In genomic region chr2:211620986-211621385, GRCh38 we compare ENCODE assay signal across 19 cellular contexts.
A peak's percentile ranks its signal among the peaks of the same experiment; 100 is the strongest.
DNase-seq lines count a peak whose midpoint lies in the region; ATAC-seq, FAIRE-seq and TF ChIP-seq lines count a peak whose summit lies in the region.
"Had no signal": no experiment of that assay in that cellular context is flagged by ENCODE, and none has a peak within 500 bp of the region (broad histone marks: within the 10 kb centered on the region; RNA-seq: fewer than 3 reads in every experiment).

No MANE protein-coding gene starts in this region.

- H3K27me3 Mint-ChIP-seq in WTC11 (ENCODE audit: low read depth), result no peaks in the 10 kb centered on the region
- H3K27me3 Mint-ChIP-seq: B cell; CD4-positive, alpha-beta T cell had no signal

- H3K27ac Mint-ChIP-seq in WTC11, result no peak overlapping the region
- H3K27ac Mint-ChIP-seq: B cell; CD4-positive, alpha-beta T cell; CD8-positive, alpha-beta T cell had no signal

- FAIRE-seq in frontal cortex (lab: Jason Lieb, UNC), result peak; percentile 51
- FAIRE-seq: D721Med, G401.6, GM12891, GM19239 had no signal

- TF ChIP-seq CTCF in WTC11 (IDR thresholded peaks at IDR 0.05), result no peak

- H3K9me3 Mint-ChIP-seq in WTC11, result no peaks in the 10 kb centered on the region

- H3K4me1 Mint-ChIP-seq in WTC11, result peaks cover 3% of the 10 kb centered on the region
- H3K4me1 Mint-ChIP-seq: B cell had no signal

- no peaks in the 10 kb centered on the region for H3K36me3 Mint-ChIP-seq in WTC11
- H3K36me3 Mint-ChIP-seq: CD8-positive, alpha-beta T cell had no signal

- POLR2A ChIA-PET in WTC11 (lab: Charles Lee), result no interaction called here

- CTCF ChIA-PET in WTC11 (lab: Charles Lee), result no interaction called here

- H3K4me3 Mint-ChIP-seq in WTC11, result no peak overlapping the region
- H3K4me3 Mint-ChIP-seq: B cell; CD4-positive, alpha-beta T cell; CD8-positive, alpha-beta T cell had no signal

- ATAC-seq in WTC11 (no peak), HG03175 (IDR thresholded peaks at IDR 0.05; ENCODE audit: unreplicated experiment) (no peak)
- ATAC-seq: CD8-positive, alpha-beta T cell had no signal

- no peak for DNase-seq in WTC11 (ENCODE audit: low spot score)
- DNase-seq in frontal cortex (ENCODE audit: low spot score in 2 of 2), result no peak
- no peak for DNase-seq in NCI-H2029 treated with DMSO at 0.1 percent for 48 hours (lab: John Stamatoyannopoulos, UW)
- no peak for DNase-seq in ureter (ENCODE audit: low spot score)
- DNase-seq: 8988T; ACHN; AML-193; Caco-2; Calu3; CD4-positive, alpha-beta T cell; CD8-positive, alpha-beta T cell; DMS79 treated with DMSO at 0.1 percent for 48 hours; GF-D8 had no signal

TF ChIP-seq in WTC11, 78 proteins besides CTCF, POLR2A, EP300 and RAD21:
- no peak for TF ChIP-seq ZNF317 (CRISPR knock-in tag; IDR thresholded peaks at IDR 0.05; ENCODE audit: borderline replicate concordance, low read depth)
- peak; percentile 95 for TF ChIP-seq HMGA2 (CRISPR knock-in tag; IDR thresholded peaks at IDR 0.05)
